Comparison of ENCODE assay signal across 16 cellular contexts in genomic region chr7:154759989-154760388, GRCh38.
DNase-seq lines count a peak whose midpoint lies in the region; ATAC-seq and TF ChIP-seq lines count a peak whose summit lies in the region.
"Had no signal": no experiment of that assay in that cellular context is flagged by ENCODE, and none has a peak within 500 bp of the region (broad histone marks: within the 10 kb centered on the region; RNA-seq: fewer than 3 reads in every experiment).

No MANE protein-coding gene starts in this region.

- H3K9ac ChIP-seq in endodermal cell (ENCODE audit: extremely low read depth, low read length, poor library complexity, severe bottlenecking): no peak overlapping the region
- H3K9ac ChIP-seq: BLaER1 treated with 17β-estradiol and CSF1 and Interleukin-3, amounts not matched to agents 10 nM and 100 nM; GM23248 had no signal

- no peaks in the 10 kb centered on the region for H3K9me3 ChIP-seq in endodermal cell (ENCODE audit: control insufficient read depth, low read length)
- H3K9me3 ChIP-seq: BLaER1 treated with 17β-estradiol and CSF1 and Interleukin-3, amounts not matched to agents 10 nM and 100 nM; HAP-1 had no signal

- H3K4me3 Mint-ChIP-seq in endodermal cell: no peak overlapping the region
- H3K4me3 Mint-ChIP-seq: B cell; CD14-positive monocyte; CD4-positive, alpha-beta T cell; HFFc6 had no signal

- no peak overlapping the region for H3K27ac ChIP-seq in endodermal cell (ENCODE audit: low read depth, low read length)
- H3K27ac ChIP-seq: BLaER1 treated with 17β-estradiol and CSF1 and Interleukin-3, amounts not matched to agents 10 nM and 100 nM; GM23248 had no signal

- H3K4me1 ChIP-seq in endodermal cell (ENCODE audit: control insufficient read depth, insufficient read depth, low read length): no peaks in the 10 kb centered on the region
- H3K4me1 ChIP-seq: BLaER1 treated with 17β-estradiol and CSF1 and Interleukin-3, amounts not matched to agents 10 nM and 100 nM; HAP-1 had no signal

- H3K36me3 Mint-ChIP-seq in endodermal cell (ENCODE audit: low read depth): no peaks in the 10 kb centered on the region
- H3K36me3 Mint-ChIP-seq: CD14-positive monocyte; CD8-positive, alpha-beta memory T cell had no signal

- H3K4me1 Mint-ChIP-seq in endodermal cell: no peaks in the 10 kb centered on the region
- H3K4me1 Mint-ChIP-seq: B cell; CD14-positive monocyte; CD8-positive, alpha-beta memory T cell had no signal

- 85 to 90% methylated on average over 2 to 6 of the region's 6 CpGs for WGBS in endodermal cell (ENCODE audit: insufficient coverage in 1 of 2, insufficient read length in 1 of 2), 2 experiments

- no peaks in the 10 kb centered on the region for H3K27me3 ChIP-seq in endodermal cell (ENCODE audit: control insufficient read depth, insufficient read depth, low read length, poor library complexity, severe bottlenecking)
- H3K27me3 ChIP-seq: BLaER1 treated with 17β-estradiol and CSF1 and Interleukin-3, amounts not matched to agents 10 nM and 100 nM had no signal

- DNase-seq in Daoy (ENCODE audit: low read depth) (peak; percentile 20), HT1080 (ENCODE audit: low read depth) (peak; percentile 33), endodermal cell (no peak), activated gamma-delta T cell treated with Interleukin-2 at 50 U/mL for 16 hours (no peak)
- DNase-seq: CD4-positive, alpha-beta T cell; CD8-positive, alpha-beta memory T cell; DMS 273 treated with DMSO at 0.1 percent for 48 hours; GF-D8; GM23248; HFFc6 had no signal

- ATAC-seq in GM21381 (IDR thresholded peaks at IDR 0.05; ENCODE audit: unreplicated experiment) (no peak), HG02571 (IDR thresholded peaks at IDR 0.05; ENCODE audit: unreplicated experiment) (no peak)

- H3K27me3 Mint-ChIP-seq in endodermal cell (ENCODE audit: insufficient read depth): peaks cover 2% of the 10 kb centered on the region
- H3K27me3 Mint-ChIP-seq: B cell; CD4-positive, alpha-beta T cell; CD8-positive, alpha-beta memory T cell had no signal

- H3K36me3 ChIP-seq in endodermal cell (ENCODE audit: control insufficient read depth, insufficient read depth, low read length): no peaks in the 10 kb centered on the region
- H3K36me3 ChIP-seq: BLaER1 treated with 17β-estradiol and CSF1 and Interleukin-3, amounts not matched to agents 10 nM and 100 nM; HAP-1 had no signal

- no peak overlapping the region for H3K4me3 ChIP-seq in endodermal cell (ENCODE audit: low read length)
- H3K4me3 ChIP-seq: BLaER1 treated with 17β-estradiol and CSF1 and Interleukin-3, amounts not matched to agents 10 nM and 100 nM; GM23248; HAP-1 had no signal

- TF ChIP-seq CTCF in endodermal cell (conservative IDR thresholded peaks at IDR 0.05): peak; percentile 17

- no peak overlapping the region for H3K27ac Mint-ChIP-seq in endodermal cell
- H3K27ac Mint-ChIP-seq: B cell; CD4-positive, alpha-beta T cell; CD8-positive, alpha-beta memory T cell; HFFc6 had no signal

- no peaks in the 10 kb centered on the region for H3K9me3 Mint-ChIP-seq in endodermal cell

Comparison
In these comparisons a context has a peak if more than half of its experiments do, and no peak if none do; other contexts are left out.
1. DNase-seq: peak in Daoy (single experiment) and HT1080 (single experiment); none in endodermal cell (single experiment) and activated gamma-delta T cell treated with Interleukin-2 at 50 U/mL for 16 hours (single experiment).